In genomic region chr12:114693532-114693931, GRCh38 we compare ENCODE assay signal across 16 cellular contexts. TPM values are rescaled to one million over a fixed set of nuclear protein-coding genes. Genes with fewer than 3 reads are reported as not detected.
A peak's percentile ranks its signal among the peaks of the same experiment; 100 is the strongest.
DNase-seq lines count a peak whose midpoint lies in the region; ATAC-seq and TF ChIP-seq lines count a peak whose summit lies in the region.
"Had no signal": no experiment of that assay in that cellular context is flagged by ENCODE, and none has a peak within 500 bp of the region (broad histone marks: within the 10 kb centered on the region; RNA-seq: fewer than 3 reads in every experiment).

No MANE protein-coding gene starts in this region.

- H3K4me2 ChIP-seq in OCI-LY7 (ENCODE audit: low read length) = no peak overlapping the region
- H3K4me2 ChIP-seq: BLaER1 treated with 17β-estradiol and CSF1 and Interleukin-3, amounts not matched to agents 10 nM and 100 nM had no signal

- 31% methylated on average over 6 of the region's 6 CpGs for WGBS in prostate gland

- no peaks in the 10 kb centered on the region for H4K20me1 ChIP-seq in OCI-LY7 (ENCODE audit: insufficient read depth, low read length)

- peaks cover 100% of the 10 kb centered on the region for H3K27me3 ChIP-seq in cardiac muscle cell
- H3K27me3 ChIP-seq in prostate gland (replicated peaks; ENCODE audit: insufficient read depth) = no peaks in the 10 kb centered on the region
- H3K27me3 ChIP-seq in lower lobe of right lung (ENCODE audit: low read depth) = peaks cover 75% of the 10 kb centered on the region

- ATAC-seq in Right ventricle myocardium superior (ENCODE audit: poor library complexity) (no peak), lower lobe of right lung (no peak)

- no peak overlapping the region for H2AFZ ChIP-seq in OCI-LY7 (ENCODE audit: low read length)

- TF ChIP-seq POLR2A in prostate gland (IDR thresholded peaks at IDR 0.05) = no peak

- H3K4me1 ChIP-seq in cardiac muscle cell (ENCODE audit: low read depth) (no peaks in the 10 kb centered on the region), prostate gland (replicated peaks) (peaks cover 14% of the 10 kb centered on the region), lower lobe of right lung (no peaks in the 10 kb centered on the region), OCI-LY7 (ENCODE audit: insufficient read depth, low read length, poor library complexity, severe bottlenecking) (no peaks in the 10 kb centered on the region)

- CTCF ChIA-PET in OCI-LY7 (lab: Charles Lee; ENCODE audit: unreplicated experiment) = no interaction called here

- H3K79me2 ChIP-seq in OCI-LY7 (ENCODE audit: insufficient read depth, low read depth, low read length) = no peaks in the 10 kb centered on the region

- H3K36me3 ChIP-seq in cardiac muscle cell (no peaks in the 10 kb centered on the region), prostate gland (no peaks in the 10 kb centered on the region), lower lobe of right lung (no peaks in the 10 kb centered on the region), OCI-LY7 (ENCODE audit: insufficient read depth, low read length) (no peaks in the 10 kb centered on the region)
- H3K36me3 ChIP-seq: BLaER1 treated with 17β-estradiol and CSF1 and Interleukin-3, amounts not matched to agents 10 nM and 100 nM had no signal

- no TSS peak for BruUV-seq in OCI-LY7 (replicated peaks; lab: Mats Ljungman, UMichigan)

- H3K9me2 ChIP-seq in OCI-LY7 (ENCODE audit: insufficient read depth, low read length) = no peaks in the 10 kb centered on the region

- H3K4me3 ChIP-seq in cardiac muscle cell (peak overlapping the region; percentile 28), foreskin fibroblast (ENCODE audit: low read depth in 1 of 2, low read length in 2 of 2) (peak overlapping the region; percentile 69 to 83), prostate gland (peak overlapping the region; percentile 45 to 47), lower lobe of right lung (no peak overlapping the region), OCI-LY7 (ENCODE audit: low read depth, low read length, poor library complexity, severe bottlenecking) (no peak overlapping the region)
- H3K4me3 ChIP-seq: BLaER1 treated with 17β-estradiol and CSF1 and Interleukin-3, amounts not matched to agents 10 nM and 100 nM had no signal

- TF ChIP-seq CTCF in cardiac muscle cell (IDR thresholded peaks at IDR 0.05; ENCODE audit: low read depth, low read length) (no peak), foreskin fibroblast (IDR thresholded peaks at IDR 0.05; ENCODE audit: low read depth, low read length) (no peak), prostate gland (IDR thresholded peaks at IDR 0.05) (no peak), lower lobe of right lung (IDR thresholded peaks at IDR 0.05) (no peak), OCI-LY7 (conservative IDR thresholded peaks at IDR 0.05; ENCODE audit: low read length) (no peak)

- H3K9me3 ChIP-seq in cardiac muscle cell (ENCODE audit: low read depth) (no peaks in the 10 kb centered on the region), prostate gland (no peaks in the 10 kb centered on the region), lower lobe of right lung (no peaks in the 10 kb centered on the region), OCI-LY7 (ENCODE audit: low read length) (no peaks in the 10 kb centered on the region)

- DNase-seq in cardiac muscle cell (ENCODE audit: low read depth in 1 of 2, low spot score in 1 of 2) = no peak
- DNase-seq in Right ventricle myocardium superior = no peak
- DNase-seq in foreskin fibroblast = no peak
- no peak for DNase-seq in prostate gland (ENCODE audit: low spot score)
- no peak for DNase-seq in UCSD-AML1 (lab: John Stamatoyannopoulos, UW; ENCODE audit: unreplicated experiment)
- DNase-seq in lower lobe of right lung = no peak
- DNase-seq in central memory CD4-positive, alpha-beta T cell = no peak
- no peak for DNase-seq in OCI-LY7 (ENCODE audit: low spot score)
- DNase-seq: CD8-positive, alpha-beta memory T cell; GOT3; KG1; NCI-H1417 treated with DMSO at 0.1 percent for 48 hours; NCI-H2029 treated with DMSO at 0.1 percent for 48 hours; NCI-H510A had no signal

- intact Hi-C loops in Right ventricle myocardium superior (cut with DNase I) = no loop called here
- intact Hi-C loops in prostate gland (cut with DNase I) = loop anchor here (2.0 to 10.0 kb wide), 2 partner anchors 53 to 621 kb away; no protein-coding TSS in a partner anchor
- intact Hi-C loops in lower lobe of right lung (cut with DNase I) = no loop called here
- intact Hi-C loops in OCI-LY7 (cut with micrococcal nuclease; ENCODE audit: unreplicated experiment) = no loop called here

- H3K27ac ChIP-seq in cardiac muscle cell (no peak overlapping the region), prostate gland (peak overlapping the region; percentile 88 to 98), lower lobe of right lung (no peak overlapping the region), OCI-LY7 (ENCODE audit: low read depth, low read length, poor library complexity, severe bottlenecking) (no peak overlapping the region)
- H3K27ac ChIP-seq: BLaER1 treated with 17β-estradiol and CSF1 and Interleukin-3, amounts not matched to agents 10 nM and 100 nM had no signal

- POLR2A ChIA-PET in OCI-LY7 (lab: Charles Lee) = no interaction called here

RNA-seq across cellular contexts. Expression of gene TBX3, which starts 9.6 kb away (rescaled TPM):
- 69.4 and 87.5 TPM in 2 replicates for total RNA-seq in cardiac muscle cell
- polyA plus RNA-seq in cardiac muscle cell = 63.7 and 78.3 TPM in 2 replicates
- 11.8 TPM for total RNA-seq in Right ventricle myocardium superior
- total RNA-seq in prostate gland = 100 to 1,000 TPM; 155 to 259 TPM
- 50.9 TPM for total RNA-seq in lower lobe of right lung
- not detected in 2 replicates for total RNA-seq in OCI-LY7 (2014; rRNA removed; shearing (Covaris generic))
- not detected in 2 replicates for total RNA-seq in OCI-LY7 (2022)
- total RNA-seq: CD8-positive, alpha-beta memory T cell; G401 had no signal
- polyA plus RNA-seq: CD8-positive, alpha-beta memory T cell had no signal

Comparison
In these comparisons a context has a peak if more than half of its experiments do, and no peak if none do; other contexts are left out.
1. H3K27ac ChIP-seq: peak in prostate gland (2 of 2); none in cardiac muscle cell (single experiment), lower lobe of right lung (single experiment) and OCI-LY7 (single experiment).
2. H3K4me3 ChIP-seq: peak in cardiac muscle cell (single experiment), foreskin fibroblast (2 of 2) and prostate gland (2 of 2); none in lower lobe of right lung (single experiment) and OCI-LY7 (single experiment).
3. RNA of gene TBX3, which starts 9.6 kb away (total RNA-seq): 155 to 259 TPM in prostate gland, 69.4 to 87.5 TPM in cardiac muscle cell, 50.9 TPM in lower lobe of right lung (single experiment) and 11.8 TPM in Right ventricle myocardium superior (single experiment); not detected in OCI-LY7; every median in the first group is over 10 times any median in the second.